Comparison of ENCODE assay signal across 24 cellular contexts in genomic region chr9:92059669-92060068, GRCh38.
"Had no signal": no experiment of that assay in that cellular context is flagged by ENCODE, and none has a peak within 500 bp of the region (broad histone marks: within the 10 kb centered on the region; RNA-seq: fewer than 3 reads in every experiment).

No MANE protein-coding gene starts in this region.

- H3K4me1 ChIP-seq: esophagus squamous epithelium, heart right ventricle, left lung, pancreas, right lobe of liver, stomach, thyroid gland had no signal

- H3K27me3 ChIP-seq: esophagus squamous epithelium, heart right ventricle, left lung, pancreas, right lobe of liver, stomach, thyroid gland had no signal

- H3K4me3 Mint-ChIP-seq: effector memory CD8-positive, alpha-beta T cell; mesothelial cell of epicardium; nephron; type B pancreatic cell had no signal

- H3K4me1 Mint-ChIP-seq: mesothelial cell of epicardium, nephron had no signal

- H3K27ac ChIP-seq: esophagus squamous epithelium, heart right ventricle, left lung, pancreas, right lobe of liver, stomach, thyroid gland had no signal

- ATAC-seq: effector memory CD8-positive, alpha-beta T cell; heart right ventricle; left lung; naive thymus-derived CD4-positive, alpha-beta T cell; pancreas; right lobe of liver had no signal

- H3K4me3 ChIP-seq: esophagus squamous epithelium, heart right ventricle, left lung, pancreas, right lobe of liver, smooth muscle cell, stomach, thyroid gland had no signal

- H3K9me3 ChIP-seq: pancreas, thyroid gland had no signal

- H3K27me3 Mint-ChIP-seq: effector memory CD8-positive, alpha-beta T cell; naive thymus-derived CD4-positive, alpha-beta T cell; type B pancreatic cell had no signal

- H3K27ac Mint-ChIP-seq: mesothelial cell of epicardium; naive thymus-derived CD4-positive, alpha-beta T cell; nephron; type B pancreatic cell had no signal

- H3K4me2 ChIP-seq: smooth muscle cell had no signal

- DNase-seq: cortex of kidney; effector memory CD8-positive, alpha-beta T cell; erythroblast; esophagus squamous epithelium; foreskin melanocyte; glutamatergic neuron; heart right ventricle; kidney; left lung; mesenchymal stem cell; naive thymus-derived CD4-positive, alpha-beta T cell; pancreas; right lobe of liver; stimulated activated CD4-positive, alpha-beta T cell treated with anti-CD3 and anti-CD28 coated beads, Interleukin-12 subunit alpha, Interleukin-12 subunit beta, amount 100 ng/mL, for 4 hours; stimulated activated CD4-positive, alpha-beta T cell treated with anti-CD3 and anti-CD28 coated beads, Interleukin-1b, Interleukin-23, amount 100 ng/mL, for 48 hours; stimulated activated CD4-positive, alpha-beta T cell treated with anti-CD3 and anti-CD28 coated beads, Interleukin-4, amount 100 ng/mL, for 1 hour; stimulated activated CD8-positive, alpha-beta memory T cell treated with anti-CD3 and anti-CD28 coated beads, Interleukin-4, amount 100 ng/mL, for 48 hours; stimulated activated naive CD4-positive, alpha-beta T cell treated with Interleukin-2 at 50 U/mL for 16 hours; stomach; thyroid gland had no signal
